Comparison of ENCODE assay signal across 8 cellular contexts in the genomic region with DNA sequence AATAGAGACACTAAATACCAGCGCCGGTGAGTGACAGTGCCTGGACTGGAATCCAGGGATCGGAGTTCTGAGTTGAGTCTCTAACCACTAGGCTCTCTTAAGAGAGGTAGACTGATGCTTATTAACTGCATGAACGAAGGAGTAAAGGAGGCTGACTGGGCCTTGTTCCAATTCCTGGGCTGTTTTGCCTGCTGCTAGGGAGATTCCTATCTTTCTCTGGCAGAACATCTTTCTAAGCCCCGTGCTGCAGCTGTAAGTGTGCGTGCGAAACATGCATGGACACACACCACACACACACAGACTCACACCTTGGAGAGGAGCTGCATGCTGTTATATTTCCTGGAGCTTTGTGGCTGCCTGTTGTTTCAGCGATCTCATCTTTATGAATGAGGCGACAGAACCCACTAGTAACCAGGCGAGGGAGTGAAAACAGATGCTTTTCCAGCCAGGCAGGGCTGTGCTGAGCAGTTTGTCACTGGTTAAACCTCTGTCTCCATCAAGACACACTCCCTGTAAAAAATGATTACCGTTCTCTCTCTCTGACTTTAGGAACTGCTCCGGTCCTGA.
DNase-seq lines count a peak whose midpoint lies in the region; ATAC-seq and TF ChIP-seq lines count a peak whose summit lies in the region.

No MANE protein-coding gene starts in this region.

- in situ Hi-C loops in astrocyte of the cerebellum (cut with HindIII; ENCODE audit: low sequenced_read_pairs) (loop anchor here (5.0 kb wide), 2 partner anchors 59 to 86 kb away; no protein-coding TSS in a partner anchor), GM13977 (cut with MboI; ENCODE audit: low pct_unique_long_range_greater_than_20kb, low sequenced_read_pairs, unreplicated experiment) (no loop called here)

- H3K4me1 Mint-ChIP-seq in mesothelial cell of epicardium: peaks cover 41% of the 10 kb centered on the region

- H3K4me3 ChIP-seq in astrocyte of the cerebellum (ENCODE audit: low read depth, low read length): no peak overlapping the region

- TF ChIP-seq CTCF in astrocyte of the cerebellum (IDR thresholded peaks at IDR 0.05; ENCODE audit: low read depth, low read length, missing control alignments): no peak
- no peak for TF ChIP-seq CTCF in mesothelial cell of epicardium (IDR thresholded peaks at IDR 0.05; ENCODE audit: unreplicated experiment)
- no peak for TF ChIP-seq CTCF in GM13977 (IDR thresholded peaks at IDR 0.05; ENCODE audit: extremely low read depth, insufficient read depth, missing control alignments)

- DNase-seq in DMS53 (lab: John Stamatoyannopoulos, UW) (peak; percentile 41), DMS53 treated with DMSO at 0.1 percent for 48 hours (lab: John Stamatoyannopoulos, UW; ENCODE audit: unreplicated experiment) (no peak), NCI-H526 treated with DMSO at 0.1 percent for 48 hours (lab: John Stamatoyannopoulos, UW) (peak; percentile 42), astrocyte of the cerebellum (ENCODE audit: low read depth) (peak; percentile 77), mesothelial cell of epicardium (ENCODE audit: low spot score in 2 of 2, unreplicated experiment in 2 of 2) (peak; percentile 37 to 66), ureter (ENCODE audit: low spot score) (peak; percentile 73), GM13977 (ENCODE audit: low spot score) (no peak)

- H3K27ac Mint-ChIP-seq in mesothelial cell of epicardium: peak overlapping the region; percentile 95

- no peaks in the 10 kb centered on the region for H3K9me3 Mint-ChIP-seq in mesothelial cell of epicardium

- no peaks in the 10 kb centered on the region for H3K27me3 Mint-ChIP-seq in mesothelial cell of epicardium (ENCODE audit: low read depth)

- peak; percentile 36 for ATAC-seq in HG02610 (IDR thresholded peaks at IDR 0.05; ENCODE audit: unreplicated experiment)

- H3K36me3 Mint-ChIP-seq in mesothelial cell of epicardium: no peaks in the 10 kb centered on the region

- H3K4me3 Mint-ChIP-seq in mesothelial cell of epicardium: peak overlapping the region; percentile 39

Comparison
In these comparisons a context has a peak if more than half of its experiments do, and no peak if none do; other contexts are left out.
1. DNase-seq: peak in DMS53 (single experiment), NCI-H526 treated with DMSO at 0.1 percent for 48 hours (single experiment), astrocyte of the cerebellum (single experiment), mesothelial cell of epicardium (2 of 2) and ureter (single experiment); none in DMS53 treated with DMSO at 0.1 percent for 48 hours (single experiment) and GM13977 (single experiment).